In genomic region chr15:70102827-70103226, GRCh38 we compare ENCODE assay signal across 24 cellular contexts.
"Had no signal": no experiment of that assay in that cellular context is flagged by ENCODE, and none has a peak within 500 bp of the region (broad histone marks: within the 10 kb centered on the region; RNA-seq: fewer than 3 reads in every experiment).

No MANE protein-coding gene starts in this region.

- H3K4me3 ChIP-seq: breast epithelium, coronary artery, esophagus squamous epithelium, gastrocnemius medialis, left ventricle myocardium inferior, transverse colon had no signal

- H3K9me3 Mint-ChIP-seq: activated CD4-positive, alpha-beta T cell treated with anti-CD3 and anti-CD28 coated beads, Interleukin-2, amount 10 ng/mL, durations not matched to agents 7 days and 5 days; endodermal cell; mesothelial cell of epicardium; nephron; stimulated activated memory B cell treated with anti-CD40 and anti-IgM and Interleukin-4, amounts not matched to agents 10 μg/mL and 1 μg/mL and 100 μg/mL, for 72 hours; T-helper 2 cell treated with Interferon-gamma antibody and Interleukin-4, amounts not matched to agents 5 μg/mL and 100 μg/mL, for 36 hours had no signal

- ATAC-seq: gastrocnemius medialis; sciatic nerve; stimulated activated memory B cell treated with anti-CD40 and anti-IgM and Interleukin-4, amounts not matched to agents 10 μg/mL and 1 μg/mL and 100 μg/mL, for 72 hours had no signal

- H3K9me3 ChIP-seq: breast epithelium, esophagus squamous epithelium, gastrocnemius medialis, left ventricle myocardium inferior, transverse colon had no signal

- DNase-seq: activated CD4-positive, alpha-beta T cell treated with anti-CD3 and anti-CD28 coated beads, Interleukin-2, amount 10 ng/mL, durations not matched to agents 7 days and 5 days; activated CD4-positive, CD25-positive, alpha-beta regulatory T cell treated with anti-CD3 and anti-CD28 coated beads, Interleukin-2, amount 50 U/mL, for 72 hours; activated gamma-delta T cell treated with Interleukin-2 at 50 U/mL for 16 hours; activated T-cell treated with anti-CD3 and anti-CD28 coated beads, Interleukin-2, amount 50 U/mL, for 1 hour; amniotic stem cell; endodermal cell; esophagus squamous epithelium; gastrocnemius medialis; hippocampal formation; kidney glomerular epithelial cell; left ventricle myocardium inferior; posterior cingulate gyrus; small intestine; stimulated activated CD4-positive, alpha-beta T cell treated with anti-CD3 and anti-CD28 coated beads, Interleukin-15, amount 100 ng/mL, for 24 hours; transverse colon; WERI-Rb-1 had no signal

- H3K27me3 Mint-ChIP-seq: activated naive CD8-positive, alpha-beta T cell had no signal

- H3K27me3 ChIP-seq: breast epithelium, gastrocnemius medialis, transverse colon had no signal

- H3K27ac ChIP-seq: breast epithelium, coronary artery, esophagus squamous epithelium, gastrocnemius medialis, left ventricle myocardium inferior, transverse colon, WERI-Rb-1 had no signal

- H3K27ac Mint-ChIP-seq: activated CD4-positive, alpha-beta T cell treated with anti-CD3 and anti-CD28 coated beads, Interleukin-2, amount 10 ng/mL, durations not matched to agents 7 days and 5 days; activated naive CD8-positive, alpha-beta T cell; endodermal cell; mesothelial cell of epicardium; stimulated activated memory B cell treated with anti-CD40 and anti-IgM and Interleukin-4, amounts not matched to agents 10 μg/mL and 1 μg/mL and 100 μg/mL, for 72 hours; T-helper 2 cell treated with Interferon-gamma antibody and Interleukin-4, amounts not matched to agents 5 μg/mL and 100 μg/mL, for 36 hours had no signal

- H3K36me3 Mint-ChIP-seq: activated naive CD8-positive, alpha-beta T cell; mesothelial cell of epicardium; stimulated activated memory B cell treated with anti-CD40 and anti-IgM and Interleukin-4, amounts not matched to agents 10 μg/mL and 1 μg/mL and 100 μg/mL, for 72 hours had no signal

- H3K4me3 Mint-ChIP-seq: activated CD4-positive, alpha-beta T cell treated with anti-CD3 and anti-CD28 coated beads, Interleukin-2, amount 10 ng/mL, durations not matched to agents 7 days and 5 days; activated naive CD8-positive, alpha-beta T cell; endodermal cell; mesothelial cell of epicardium; nephron; stimulated activated memory B cell treated with anti-CD40 and anti-IgM and Interleukin-4, amounts not matched to agents 10 μg/mL and 1 μg/mL and 100 μg/mL, for 72 hours; T-helper 2 cell treated with Interferon-gamma antibody and Interleukin-4, amounts not matched to agents 5 μg/mL and 100 μg/mL, for 36 hours had no signal

- H3K36me3 ChIP-seq: breast epithelium, esophagus squamous epithelium, gastrocnemius medialis, left ventricle myocardium inferior, transverse colon, WERI-Rb-1 had no signal
